Comparison of ENCODE assay signal across 13 cellular contexts in genomic region chr1:226799634-226800281, GRCh38.
A peak's percentile ranks its signal among the peaks of the same experiment; 100 is the strongest.
DNase-seq lines count a peak whose midpoint lies in the region; ATAC-seq and TF ChIP-seq lines count a peak whose summit lies in the region.
"Had no signal": no experiment of that assay in that cellular context is flagged by ENCODE, and none has a peak within 500 bp of the region (broad histone marks: within the 10 kb centered on the region; RNA-seq: fewer than 3 reads in every experiment).

No MANE protein-coding gene starts in this region.

- 42 to 65% (median 57%) methylated on average over 12 of the region's 12 CpGs for WGBS in heart left ventricle, 4 donors
- WGBS in transverse colon (ENCODE audit: low coverage in 1 of 2), 2 donors = 74 to 82% methylated on average over 12 of the region's 12 CpGs

- H3K36me3 ChIP-seq in heart left ventricle (no peaks in the 10 kb centered on the region), left lung (no peaks in the 10 kb centered on the region), transverse colon (no peaks in the 10 kb centered on the region)

- peak overlapping the region; percentile 88 for H3K27ac Mint-ChIP-seq in activated naive CD8-positive, alpha-beta T cell

- H3K4me1 ChIP-seq in heart left ventricle (peaks cover 0 to 15% (median 6%) of the 10 kb centered on the region in 12 donors), left lung (peaks cover 0 to 11% of the 10 kb centered on the region in 2 donors), transverse colon (peaks cover 0 to 9% (median 3%) of the 10 kb centered on the region in 4 donors)

- intact Hi-C loops in heart left ventricle (cut with DNase I) (loop anchor here in 2 of 10 donors (5.0 to 10.0 kb wide), 2 partner anchors 32 to 45 kb away; no protein-coding TSS in a partner anchor), Right ventricle myocardium inferior (cut with DNase I) (no loop called here), left lung (cut with DNase I) (no loop called here), transverse colon (cut with DNase I; ENCODE audit: low total_unique reads) (no loop called here)

- H3K4me3 ChIP-seq in heart left ventricle (no peak overlapping the region), left lung (no peak overlapping the region), transverse colon (no peak overlapping the region)

- H3K27me3 Mint-ChIP-seq in activated naive CD8-positive, alpha-beta T cell = no peaks in the 10 kb centered on the region

- no peaks in the 10 kb centered on the region for H3K27me3 ChIP-seq in heart left ventricle
- H3K27me3 ChIP-seq in left lung = no peaks in the 10 kb centered on the region
- no peaks in the 10 kb centered on the region for H3K27me3 ChIP-seq in transverse colon

- in situ Hi-C loops in transverse colon (cut with MboI; ENCODE audit: low pct_ligation_motif_present in 1 of 4, low pct_unique_long_range_greater_than_20kb in 1 of 4, low sequenced_read_pairs in 3 of 4) = no loop called here

- H3K27ac ChIP-seq in heart left ventricle (peak overlapping the region in 10 of 12 donors; percentile 4 to 80 (median 52)), left lung (peak overlapping the region; percentile 39 to 63), transverse colon (peak overlapping the region; percentile 3 to 78 (median 69))

- H3K4me1 Mint-ChIP-seq in activated naive CD8-positive, alpha-beta T cell (ENCODE audit: low read depth) = peaks cover 34% of the 10 kb centered on the region

- DNase-seq in heart left ventricle (no peak), Right ventricle myocardium inferior (ENCODE audit: missing footprints) (no peak), left lung (no peak), transverse colon (peak; percentile 23), ecto neural progenitor cell (ENCODE audit: low spot score) (no peak), GM10266 (ENCODE audit: extremely low spot score) (no peak)
- DNase-seq in activated effector memory CD4-positive, alpha-beta T cell treated with Interleukin-2 at 50 U/mL for 16 hours = no peak
- DNase-seq: DMS79, glutamatergic neuron, NCI-H1436 treated with DMSO at 0.1 percent for 48 hours, NCI-H524, occipital lobe had no signal

- H3K9me3 ChIP-seq in heart left ventricle (no peaks in the 10 kb centered on the region), left lung (no peaks in the 10 kb centered on the region), transverse colon (no peaks in the 10 kb centered on the region)

- H3K36me3 Mint-ChIP-seq in activated naive CD8-positive, alpha-beta T cell = no peaks in the 10 kb centered on the region

- H3K4me3 Mint-ChIP-seq in activated naive CD8-positive, alpha-beta T cell = peak overlapping the region; percentile 55

- no peaks in the 10 kb centered on the region for H3K9me3 Mint-ChIP-seq in activated naive CD8-positive, alpha-beta T cell (ENCODE audit: low read depth)

- TF ChIP-seq CTCF in heart left ventricle (IDR thresholded peaks at IDR 0.05) (no peak), left lung (IDR thresholded peaks at IDR 0.05) (no peak), transverse colon (IDR thresholded peaks at IDR 0.05) (no peak), GM10266 (IDR thresholded peaks at IDR 0.05; ENCODE audit: control insufficient read depth, insufficient read depth, low read depth, missing control alignments) (no peak)

- no peak for TF ChIP-seq POLR2A in heart left ventricle (IDR thresholded peaks at IDR 0.05)
- TF ChIP-seq POLR2A in transverse colon (IDR thresholded peaks at IDR 0.05) = no peak

- ATAC-seq in heart left ventricle (peak in 3 of 4 donors; percentile 27 to 61 (median 57)), Right ventricle myocardium inferior (no peak), left lung (no peak)

- TF ChIP-seq EP300 in transverse colon (IDR thresholded peaks at IDR 0.05; ENCODE audit: low read depth) = no peak

Comparison
In these comparisons a context has a peak if more than half of its experiments do, and no peak if none do; other contexts are left out.
1. ATAC-seq: peak in heart left ventricle (3 of 4); none in Right ventricle myocardium inferior (single experiment) and left lung (single experiment).
2. Peak in every context shown above with its lines, with median percentiles within 50 percentile points of each other: H3K27ac ChIP-seq.